Comparison of ENCODE assay signal across 2 cellular contexts in the genomic region with DNA sequence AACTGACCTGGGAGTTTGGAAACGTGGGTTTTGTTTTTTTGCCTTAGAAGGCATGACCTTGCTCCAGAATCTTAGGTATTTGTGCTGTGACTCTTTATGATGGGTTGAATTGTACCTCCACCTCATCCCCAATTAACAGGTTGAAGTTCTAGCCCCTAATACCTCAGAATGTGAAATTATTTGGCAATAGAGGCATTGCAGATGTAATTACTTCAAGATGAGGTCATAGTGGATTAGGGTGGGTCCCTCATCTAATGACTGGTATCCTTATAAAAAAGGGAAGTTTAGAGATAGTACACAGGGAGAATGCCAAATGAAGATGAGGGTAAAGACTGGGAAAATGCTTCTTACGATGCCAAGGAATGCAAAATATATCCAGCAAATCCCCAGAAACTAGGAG.
TF ChIP-seq lines count a peak whose summit lies in the region.

No MANE protein-coding gene starts in this region.

TF ChIP-seq in HEK293, 187 proteins besides CTCF, POLR2A, EP300 and RAD21 (continued from another document):
- TF ChIP-seq ZNF292 (tag by site-specific recombination; IDR thresholded peaks at IDR 0.05; ENCODE audit: borderline replicate concordance, low read depth) (no peak), ZNF302 (tag by site-specific recombination; IDR thresholded peaks at IDR 0.05; ENCODE audit: low read depth) (no peak), ZBTB21 (tag by site-specific recombination; IDR thresholded peaks at IDR 0.05) (peak; percentile 70), ZNF629 (tag by site-specific recombination; IDR thresholded peaks at IDR 0.05) (peak; percentile 66), ZNF548 (tag by site-specific recombination; IDR thresholded peaks at IDR 0.05) (no peak), ZNF174 (tag by site-specific recombination; IDR thresholded peaks at IDR 0.05) (no peak)
- TF ChIP-seq, protein P1, sequence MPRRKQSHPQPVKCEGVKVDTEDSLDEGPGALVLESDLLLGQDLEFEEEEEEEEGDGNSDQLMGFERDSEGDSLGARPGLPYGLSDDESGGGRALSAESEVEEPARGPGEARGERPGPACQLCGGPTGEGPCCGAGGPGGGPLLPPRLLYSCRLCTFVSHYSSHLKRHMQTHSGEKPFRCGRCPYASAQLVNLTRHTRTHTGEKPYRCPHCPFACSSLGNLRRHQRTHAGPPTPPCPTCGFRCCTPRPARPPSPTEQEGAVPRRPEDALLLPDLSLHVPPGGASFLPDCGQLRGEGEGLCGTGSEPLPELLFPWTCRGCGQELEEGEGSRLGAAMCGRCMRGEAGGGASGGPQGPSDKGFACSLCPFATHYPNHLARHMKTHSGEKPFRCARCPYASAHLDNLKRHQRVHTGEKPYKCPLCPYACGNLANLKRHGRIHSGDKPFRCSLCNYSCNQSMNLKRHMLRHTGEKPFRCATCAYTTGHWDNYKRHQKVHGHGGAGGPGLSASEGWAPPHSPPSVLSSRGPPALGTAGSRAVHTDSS (tag by site-specific recombination; IDR thresholded peaks at IDR 0.05): no peak
- TF ChIP-seq, protein P2, sequence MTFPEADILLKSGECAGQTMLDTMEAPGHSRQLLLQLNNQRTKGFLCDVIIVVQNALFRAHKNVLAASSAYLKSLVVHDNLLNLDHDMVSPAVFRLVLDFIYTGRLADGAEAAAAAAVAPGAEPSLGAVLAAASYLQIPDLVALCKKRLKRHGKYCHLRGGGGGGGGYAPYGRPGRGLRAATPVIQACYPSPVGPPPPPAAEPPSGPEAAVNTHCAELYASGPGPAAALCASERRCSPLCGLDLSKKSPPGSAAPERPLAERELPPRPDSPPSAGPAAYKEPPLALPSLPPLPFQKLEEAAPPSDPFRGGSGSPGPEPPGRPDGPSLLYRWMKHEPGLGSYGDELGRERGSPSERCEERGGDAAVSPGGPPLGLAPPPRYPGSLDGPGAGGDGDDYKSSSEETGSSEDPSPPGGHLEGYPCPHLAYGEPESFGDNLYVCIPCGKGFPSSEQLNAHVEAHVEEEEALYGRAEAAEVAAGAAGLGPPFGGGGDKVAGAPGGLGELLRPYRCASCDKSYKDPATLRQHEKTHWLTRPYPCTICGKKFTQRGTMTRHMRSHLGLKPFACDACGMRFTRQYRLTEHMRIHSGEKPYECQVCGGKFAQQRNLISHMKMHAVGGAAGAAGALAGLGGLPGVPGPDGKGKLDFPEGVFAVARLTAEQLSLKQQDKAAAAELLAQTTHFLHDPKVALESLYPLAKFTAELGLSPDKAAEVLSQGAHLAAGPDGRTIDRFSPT (tag by site-specific recombination; IDR thresholded peaks at IDR 0.05): no peak
- TF ChIP-seq, protein P3, sequence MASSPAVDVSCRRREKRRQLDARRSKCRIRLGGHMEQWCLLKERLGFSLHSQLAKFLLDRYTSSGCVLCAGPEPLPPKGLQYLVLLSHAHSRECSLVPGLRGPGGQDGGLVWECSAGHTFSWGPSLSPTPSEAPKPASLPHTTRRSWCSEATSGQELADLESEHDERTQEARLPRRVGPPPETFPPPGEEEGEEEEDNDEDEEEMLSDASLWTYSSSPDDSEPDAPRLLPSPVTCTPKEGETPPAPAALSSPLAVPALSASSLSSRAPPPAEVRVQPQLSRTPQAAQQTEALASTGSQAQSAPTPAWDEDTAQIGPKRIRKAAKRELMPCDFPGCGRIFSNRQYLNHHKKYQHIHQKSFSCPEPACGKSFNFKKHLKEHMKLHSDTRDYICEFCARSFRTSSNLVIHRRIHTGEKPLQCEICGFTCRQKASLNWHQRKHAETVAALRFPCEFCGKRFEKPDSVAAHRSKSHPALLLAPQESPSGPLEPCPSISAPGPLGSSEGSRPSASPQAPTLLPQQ (tag by site-specific recombination; IDR thresholded peaks at IDR 0.05): peak; percentile 67
- TF ChIP-seq, protein P4, sequence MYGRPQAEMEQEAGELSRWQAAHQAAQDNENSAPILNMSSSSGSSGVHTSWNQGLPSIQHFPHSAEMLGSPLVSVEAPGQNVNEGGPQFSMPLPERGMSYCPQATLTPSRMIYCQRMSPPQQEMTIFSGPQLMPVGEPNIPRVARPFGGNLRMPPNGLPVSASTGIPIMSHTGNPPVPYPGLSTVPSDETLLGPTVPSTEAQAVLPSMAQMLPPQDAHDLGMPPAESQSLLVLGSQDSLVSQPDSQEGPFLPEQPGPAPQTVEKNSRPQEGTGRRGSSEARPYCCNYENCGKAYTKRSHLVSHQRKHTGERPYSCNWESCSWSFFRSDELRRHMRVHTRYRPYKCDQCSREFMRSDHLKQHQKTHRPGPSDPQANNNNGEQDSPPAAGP (tag by site-specific recombination; IDR thresholded peaks at IDR 0.05): 0 out of 2 replicates have a peak, but pooled peaks have one; percentile 18
TF ChIP-seq in HEK293: peak in this region for 5.

TF ChIP-seq in SK-N-SH, 30 proteins besides CTCF, POLR2A, EP300 and RAD21 (continued from another document):
- no peak for TF ChIP-seq RXRA (IDR thresholded peaks at IDR 0.05; ENCODE audit: borderline replicate concordance, low read depth)
- no peak for TF ChIP-seq FOXJ3 (CRISPR knock-in tag; IDR thresholded peaks at IDR 0.05)
